ENCODE assay signal across 8 cellular contexts in the genomic region with DNA sequence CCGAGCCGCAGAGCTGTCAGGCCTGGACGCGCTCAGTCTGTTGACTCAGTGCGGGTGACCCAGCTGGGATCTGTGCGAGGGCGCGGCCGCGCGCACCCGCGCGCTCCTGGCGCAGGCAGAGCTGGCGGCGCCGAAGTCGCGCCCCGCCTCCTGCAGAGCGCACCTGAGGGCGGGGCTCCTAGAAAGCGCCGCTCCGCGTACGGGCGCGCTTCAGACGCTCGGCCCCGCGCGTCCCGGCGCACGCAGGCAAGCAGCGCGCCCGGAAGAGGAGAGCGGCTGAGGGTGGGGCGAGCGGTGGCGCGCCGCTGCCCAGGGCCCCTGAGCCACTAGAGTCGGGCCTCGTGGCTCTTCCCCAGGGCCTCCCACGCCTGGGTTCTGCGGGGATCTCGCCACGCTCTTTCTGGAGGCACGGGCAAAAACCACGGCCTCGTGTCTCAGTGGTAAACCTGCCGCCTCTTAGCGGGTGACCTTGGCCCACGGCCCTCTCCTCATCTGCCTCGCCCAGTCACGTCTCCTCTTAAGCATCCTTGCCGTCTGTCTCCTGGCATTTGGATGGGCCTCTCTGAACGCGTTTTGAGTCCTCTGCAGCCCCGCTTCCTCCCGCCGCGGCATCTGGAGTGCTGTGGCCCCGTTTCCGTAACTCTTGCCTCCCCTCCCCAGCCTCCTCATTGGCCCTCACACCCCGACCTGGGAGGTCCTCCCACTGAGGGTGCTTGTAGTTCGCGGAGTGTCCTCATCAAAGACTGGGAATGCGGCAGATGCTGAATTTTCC. TPM values are rescaled to one million over a fixed set of nuclear protein-coding genes. Genes with fewer than 3 reads are reported as not detected.
DNase-seq lines count a peak whose midpoint lies in the region; ATAC-seq lines count a peak whose summit lies in the region.

A gene with protein sequence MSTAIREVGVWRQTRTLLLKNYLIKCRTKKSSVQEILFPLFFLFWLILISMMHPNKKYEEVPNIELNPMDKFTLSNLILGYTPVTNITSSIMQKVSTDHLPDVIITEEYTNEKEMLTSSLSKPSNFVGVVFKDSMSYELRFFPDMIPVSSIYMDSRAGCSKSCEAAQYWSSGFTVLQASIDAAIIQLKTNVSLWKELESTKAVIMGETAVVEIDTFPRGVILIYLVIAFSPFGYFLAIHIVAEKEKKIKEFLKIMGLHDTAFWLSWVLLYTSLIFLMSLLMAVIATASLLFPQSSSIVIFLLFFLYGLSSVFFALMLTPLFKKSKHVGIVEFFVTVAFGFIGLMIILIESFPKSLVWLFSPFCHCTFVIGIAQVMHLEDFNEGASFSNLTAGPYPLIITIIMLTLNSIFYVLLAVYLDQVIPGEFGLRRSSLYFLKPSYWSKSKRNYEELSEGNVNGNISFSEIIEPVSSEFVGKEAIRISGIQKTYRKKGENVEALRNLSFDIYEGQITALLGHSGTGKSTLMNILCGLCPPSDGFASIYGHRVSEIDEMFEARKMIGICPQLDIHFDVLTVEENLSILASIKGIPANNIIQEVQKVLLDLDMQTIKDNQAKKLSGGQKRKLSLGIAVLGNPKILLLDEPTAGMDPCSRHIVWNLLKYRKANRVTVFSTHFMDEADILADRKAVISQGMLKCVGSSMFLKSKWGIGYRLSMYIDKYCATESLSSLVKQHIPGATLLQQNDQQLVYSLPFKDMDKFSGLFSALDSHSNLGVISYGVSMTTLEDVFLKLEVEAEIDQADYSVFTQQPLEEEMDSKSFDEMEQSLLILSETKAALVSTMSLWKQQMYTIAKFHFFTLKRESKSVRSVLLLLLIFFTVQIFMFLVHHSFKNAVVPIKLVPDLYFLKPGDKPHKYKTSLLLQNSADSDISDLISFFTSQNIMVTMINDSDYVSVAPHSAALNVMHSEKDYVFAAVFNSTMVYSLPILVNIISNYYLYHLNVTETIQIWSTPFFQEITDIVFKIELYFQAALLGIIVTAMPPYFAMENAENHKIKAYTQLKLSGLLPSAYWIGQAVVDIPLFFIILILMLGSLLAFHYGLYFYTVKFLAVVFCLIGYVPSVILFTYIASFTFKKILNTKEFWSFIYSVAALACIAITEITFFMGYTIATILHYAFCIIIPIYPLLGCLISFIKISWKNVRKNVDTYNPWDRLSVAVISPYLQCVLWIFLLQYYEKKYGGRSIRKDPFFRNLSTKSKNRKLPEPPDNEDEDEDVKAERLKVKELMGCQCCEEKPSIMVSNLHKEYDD (N-terminal part only) (minus strand): TSS at position 74 of the 772 bp plus-strand sequence. CDS start 12,718 bp downstream, outside the sequence.

- DNase-seq in CD1c-positive myeloid dendritic cell (ENCODE audit: extremely low spot score) (peak; percentile 95), NCI-H82 (lab: John Stamatoyannopoulos, UW) (peak; percentile 97), lung microvascular endothelial cell (ENCODE audit: low read depth in 2 of 2) (peak; percentile 92 to 96)
- DNase-seq in effector CD8-positive, alpha-beta T cell (lab: John Stamatoyannopoulos, UW) = peak; percentile 76
- peak; percentile 64 to 75 (median 71) for DNase-seq in stimulated activated CD4-positive, alpha-beta T cell treated with anti-CD3 and anti-CD28 coated beads, TNF-alpha, amount 100 ng/mL, for 4 hours (ENCODE audit: low read depth in 3 of 3)

- CTCF ChIA-PET in activated CD8-positive, alpha-beta memory T cell treated with anti-CD3 and anti-CD28 coated beads for 36 hours (lab: Charles Lee) = no interaction called here

- POLR2A ChIA-PET in activated CD8-positive, alpha-beta memory T cell treated with anti-CD3 and anti-CD28 coated beads for 36 hours (lab: Charles Lee) = interaction anchor here (0.7 to 1.2 kb wide), 3 partner anchors 8 to 87 kb away, joined by 3 to 7 read pairs (median 4); a partner anchor contains a TSS

- ATAC-seq in GM19438 (IDR thresholded peaks at IDR 0.05; ENCODE audit: low read depth, unreplicated experiment) = peak; percentile 89
- ATAC-seq in HG03571 (IDR thresholded peaks at IDR 0.05; ENCODE audit: unreplicated experiment) = peak; percentile 96

RNA-seq across cellular contexts. Expression of the gene that starts here (rescaled TPM):
- total RNA-seq in activated CD8-positive, alpha-beta memory T cell treated with anti-CD3 and anti-CD28 coated beads for 36 hours = 10 to 100 TPM; 11.8 to 12.3 TPM
- total RNA-seq in lung microvascular endothelial cell = 11.8 and 17.1 TPM in 2 replicates

Comparison
In these comparisons a context has a peak if more than half of its experiments do, and no peak if none do; other contexts are left out.
1. Peak in every context shown above with its lines: DNase-seq and ATAC-seq.